In the genomic region with DNA sequence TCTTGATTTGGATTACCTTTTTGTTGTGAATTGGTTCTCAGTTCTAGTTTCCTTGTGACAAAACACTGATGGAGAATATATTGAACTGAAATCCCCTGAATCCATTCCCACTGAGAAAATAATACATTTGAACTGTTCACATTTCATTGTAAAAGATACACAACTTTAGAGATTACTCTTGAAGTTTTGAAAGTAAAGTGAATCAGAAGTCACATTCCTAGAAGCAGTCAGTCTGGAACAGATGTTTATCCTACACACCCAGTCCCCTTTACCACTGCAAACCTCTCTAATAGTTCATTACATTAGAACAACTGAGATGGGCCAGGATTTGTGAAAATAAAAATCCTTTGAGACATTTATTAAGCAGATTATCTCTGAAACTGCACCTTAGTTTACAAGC, we compare ENCODE assay signal across 13 cellular contexts. TPM values are rescaled to one million over a fixed set of nuclear protein-coding genes. Genes with fewer than 3 reads are reported as not detected.
DNase-seq lines count a peak whose midpoint lies in the region; ATAC-seq, FAIRE-seq and TF ChIP-seq lines count a peak whose summit lies in the region.
"Had no signal": no experiment of that assay in that cellular context is flagged by ENCODE, and none has a peak within 500 bp of the region (broad histone marks: within the 10 kb centered on the region; RNA-seq: fewer than 3 reads in every experiment).

No MANE protein-coding gene starts in this region.

- no peak for TF ChIP-seq POLR2A in tibial nerve (IDR thresholded peaks at IDR 0.05)

- H3K27me3 ChIP-seq in hepatocyte = no peaks in the 10 kb centered on the region
- H3K27me3 ChIP-seq in tibial nerve = no peaks in the 10 kb centered on the region

- no peaks in the 10 kb centered on the region for H3K9me2 ChIP-seq in hepatocyte (replicated peaks; ENCODE audit: insufficient read depth)

- no peak for TF ChIP-seq CTCF in activated B cell treated with CpG ODN at 0.5 μM for 24 hours (IDR thresholded peaks at IDR 0.05)
- TF ChIP-seq CTCF in hepatocyte (IDR thresholded peaks at IDR 0.05; ENCODE audit: poor library complexity) = no peak
- TF ChIP-seq CTCF in tibial nerve (IDR thresholded peaks at IDR 0.05) = no peak

- no peaks in the 10 kb centered on the region for H3K9me3 ChIP-seq in hepatocyte (ENCODE audit: low read depth)
- no peaks in the 10 kb centered on the region for H3K9me3 ChIP-seq in tibial nerve

- H3K4me3 ChIP-seq in hepatocyte (no peak overlapping the region), tibial nerve (no peak overlapping the region)

- peak overlapping the region; percentile 84 for H3K4me2 ChIP-seq in hepatocyte

- H3K27ac ChIP-seq in hepatocyte (no peak overlapping the region), tibial nerve (peak overlapping the region in 2 of 4 donors; percentile 95 to 99)
- H3K27ac ChIP-seq: epithelial cell of prostate had no signal

- no peaks in the 10 kb centered on the region for H3K36me3 ChIP-seq in hepatocyte (replicated peaks; ENCODE audit: insufficient read depth, low read depth)
- no peaks in the 10 kb centered on the region for H3K36me3 ChIP-seq in tibial nerve

- peak; percentile 21 for FAIRE-seq in G401.6 (lab: Jason Lieb, UNC)
- FAIRE-seq: small intestine had no signal

- peaks cover 9% of the 10 kb centered on the region for H3K36me3 Mint-ChIP-seq in activated B cell treated with CpG ODN at 0.5 μM for 24 hours (ENCODE audit: low read depth)

- POLR2A ChIA-PET in activated B cell treated with CpG ODN at 0.5 μM for 24 hours (lab: Charles Lee) = interaction anchor here (0.5 kb wide), 1 partner anchor 56 kb away, joined by 6 read pairs; no protein-coding TSS in a partner anchor

- H3K4me1 ChIP-seq in hepatocyte (ENCODE audit: insufficient read depth) (peaks cover 26% of the 10 kb centered on the region), tibial nerve (peaks cover 0 to 73% (median 27%) of the 10 kb centered on the region in 4 donors)

- H3K4me3 Mint-ChIP-seq in activated B cell treated with CpG ODN at 0.5 μM for 24 hours = no peak overlapping the region
- H3K4me3 Mint-ChIP-seq: activated naive CD8-positive, alpha-beta T cell treated with anti-CD3 and anti-CD28 coated beads, Interleukin-2, amount 50 U/mL, for 24 hours had no signal

- peaks cover 83% of the 10 kb centered on the region for H3K79me2 ChIP-seq in hepatocyte

- peak overlapping the region; percentile 41 for H3K27ac Mint-ChIP-seq in activated B cell treated with CpG ODN at 0.5 μM for 24 hours
- H3K27ac Mint-ChIP-seq: activated naive CD8-positive, alpha-beta T cell treated with anti-CD3 and anti-CD28 coated beads, Interleukin-2, amount 50 U/mL, for 24 hours had no signal

- DNase-seq in activated B cell treated with CpG ODN at 0.5 μM for 24 hours (no peak), hepatocyte (ENCODE audit: low spot score) (no peak), renal cortical epithelial cell (ENCODE audit: low read depth) (peak; percentile 43), SIG-M5 (lab: John Stamatoyannopoulos, UW) (no peak), tibial nerve (ENCODE audit: low spot score in 2 of 2) (no peak)
- DNase-seq: activated CD4-positive, alpha-beta T cell treated with anti-CD3 and anti-CD28 coated beads for 1 hour; activated naive CD8-positive, alpha-beta T cell treated with anti-CD3 and anti-CD28 coated beads, Interleukin-2, amount 50 U/mL, for 24 hours; NCI-H187 treated with DMSO at 0.1 percent for 48 hours; small intestine had no signal

- peaks cover 28% of the 10 kb centered on the region for H4K20me1 ChIP-seq in hepatocyte (ENCODE audit: insufficient read depth, poor library complexity, severe bottlenecking)

- H3K9me3 Mint-ChIP-seq in activated B cell treated with CpG ODN at 0.5 μM for 24 hours = no peaks in the 10 kb centered on the region
- H3K9me3 Mint-ChIP-seq: activated naive CD8-positive, alpha-beta T cell treated with anti-CD3 and anti-CD28 coated beads, Interleukin-2, amount 50 U/mL, for 24 hours had no signal

- intact Hi-C loops in activated B cell treated with CpG ODN at 0.5 μM for 24 hours (cut with micrococcal nuclease) = no loop called here

- no peak for TF ChIP-seq EP300 in tibial nerve (IDR thresholded peaks at IDR 0.05)

- no peak overlapping the region for H2AFZ ChIP-seq in hepatocyte

- CTCF ChIA-PET in activated B cell treated with CpG ODN at 0.5 μM for 24 hours (lab: Charles Lee) = no interaction called here

- ATAC-seq in activated B cell treated with CpG ODN at 0.5 μM for 24 hours (ENCODE audit: low read depth) (no peak), HG03521 (IDR thresholded peaks at IDR 0.05; ENCODE audit: unreplicated experiment) (no peak), HG02938 (IDR thresholded peaks at IDR 0.05; ENCODE audit: unreplicated experiment) (no peak)
- ATAC-seq: activated naive CD8-positive, alpha-beta T cell treated with anti-CD3 and anti-CD28 coated beads, Interleukin-2, amount 50 U/mL, for 24 hours had no signal

- H3K4me1 Mint-ChIP-seq in activated B cell treated with CpG ODN at 0.5 μM for 24 hours = peaks cover 46% of the 10 kb centered on the region

- no peaks in the 10 kb centered on the region for H3K27me3 Mint-ChIP-seq in activated B cell treated with CpG ODN at 0.5 μM for 24 hours
- H3K27me3 Mint-ChIP-seq: activated naive CD8-positive, alpha-beta T cell treated with anti-CD3 and anti-CD28 coated beads, Interleukin-2, amount 50 U/mL, for 24 hours had no signal

RNA-seq across cellular contexts. Expression of a gene that starts 3.4 kb away (rescaled TPM):
- 90.5 and 98.8 TPM in 2 replicates for total RNA-seq in activated B cell treated with CpG ODN at 0.5 μM for 24 hours
- total RNA-seq in hepatocyte = 39.8 and 46.0 TPM in 2 replicates
- polyA plus RNA-seq in hepatocyte = 62.8 and 74.3 TPM in 2 replicates
- total RNA-seq in renal cortical epithelial cell = 8.2 and 57.8 TPM in 2 replicates
- 100 to 1,000 TPM in 2 of 4 donors, 10 to 100 TPM in 2; 86.4 to 111 (median 103) TPM for total RNA-seq in tibial nerve
